In genomic region chrX:9538544-9539045, GRCh38 we compare ENCODE assay signal across 11 cellular contexts.
DNase-seq lines count a peak whose midpoint lies in the region; ATAC-seq, FAIRE-seq and TF ChIP-seq lines count a peak whose summit lies in the region.
"Had no signal": no experiment of that assay in that cellular context is flagged by ENCODE, and none has a peak within 500 bp of the region (broad histone marks: within the 10 kb centered on the region; RNA-seq: fewer than 3 reads in every experiment).

No MANE protein-coding gene starts in this region.

- ATAC-seq in GM21786 (IDR thresholded peaks at IDR 0.05; ENCODE audit: unreplicated experiment), result no peak

- no peaks in the 10 kb centered on the region for H3K36me3 ChIP-seq in colonic mucosa

- H3K4me1 ChIP-seq in colonic mucosa, result no peaks in the 10 kb centered on the region

- H3K9me3 ChIP-seq in colonic mucosa, result no peaks in the 10 kb centered on the region

- H3K27me3 ChIP-seq in colonic mucosa, result no peaks in the 10 kb centered on the region

- H3K27ac ChIP-seq in colonic mucosa, result no peak overlapping the region

- intact Hi-C loops in colonic mucosa (cut with DNase I), result no loop called here

- H3K4me3 ChIP-seq in colonic mucosa, result no peak overlapping the region

- H3K9ac ChIP-seq in colonic mucosa (ENCODE audit: low read depth in 2 of 2, low read length in 2 of 2), result no peak overlapping the region

- DNase-seq in COLO668 (lab: John Stamatoyannopoulos, UW; ENCODE audit: unreplicated experiment) (peak; percentile 93), Kasumi-1 (lab: John Stamatoyannopoulos, UW) (peak; percentile 83 to 85), NCI-H446 (lab: John Stamatoyannopoulos, UW) (peak; percentile 23 to 68), colonic mucosa (peak; percentile 44), H54 (ENCODE audit: insufficient read length, low spot score) (no peak), UCSD-AML1 (lab: John Stamatoyannopoulos, UW; ENCODE audit: unreplicated experiment) (no peak)
- DNase-seq in activated T-cell treated with anti-CD3 and anti-CD28 coated beads, Interleukin-2, amount 50 U/mL, for 48 hours, result no peak
- DNase-seq: activated CD4-positive, alpha-beta memory T cell treated with anti-CD3 and anti-CD28 coated beads, Interleukin-2, amount 10 ng/mL, durations not matched to agents 7 days and 5 days; HFFc6; NCI-H1930 had no signal

- no peak for FAIRE-seq in H54 (lab: Jason Lieb, UNC)

- no peak for TF ChIP-seq CTCF in colonic mucosa (IDR thresholded peaks at IDR 0.05)

- TF ChIP-seq POLR2A in H54 (IDR thresholded peaks at IDR 0.05; ENCODE audit: low read depth, low read length), result no peak

Comparison
In these comparisons a context has a peak if more than half of its experiments do, and no peak if none do; other contexts are left out.
1. DNase-seq: peak in COLO668 (single experiment), Kasumi-1 (2 of 2), NCI-H446 (2 of 2) and colonic mucosa (single experiment); none in H54 (single experiment), activated T-cell treated with anti-CD3 and anti-CD28 coated beads, Interleukin-2, amount 50 U/mL, for 48 hours (0 of 2) and UCSD-AML1 (single experiment).